27 cellular contexts compared by ENCODE assay signal in genomic region chr5:181008136-181008535, GRCh38. TPM values are rescaled to one million over a fixed set of nuclear protein-coding genes. Genes with fewer than 3 reads are reported as not detected.
DNase-seq lines count a peak whose midpoint lies in the region; ATAC-seq, FAIRE-seq and TF ChIP-seq lines count a peak whose summit lies in the region.
"Had no signal": no experiment of that assay in that cellular context is flagged by ENCODE, and none has a peak within 500 bp of the region (broad histone marks: within the 10 kb centered on the region; RNA-seq: fewer than 3 reads in every experiment).

No MANE protein-coding gene starts in this region.

- in situ Hi-C loops in K562 (cut with MboI) = loop anchor here (5.0 kb wide), 1 partner anchor 66 kb away; no protein-coding TSS in a partner anchor

- no peaks in the 10 kb centered on the region for H3K27me3 ChIP-seq in K562 (ENCODE audit: control insufficient read depth in 2 of 2, insufficient read depth in 2 of 2, low read length in 2 of 2)
- peaks cover 14% of the 10 kb centered on the region for H3K27me3 ChIP-seq in neural progenitor cell
- H3K27me3 ChIP-seq: BE2C; BLaER1 treated with 17β-estradiol and CSF1 and Interleukin-3, amounts not matched to agents 10 nM and 100 nM had no signal

- peaks cover 5 to 6% of the 10 kb centered on the region in 2 experiments; a peak in 2 of 5 replicates for H3K4me1 ChIP-seq in K562 (replicated peaks in 1 of 2; ENCODE audit: control insufficient read depth in 2 of 2, insufficient read depth in 2 of 2, low read length in 2 of 2)
- no peaks in the 10 kb centered on the region for H3K4me1 ChIP-seq in neural progenitor cell
- H3K4me1 ChIP-seq: A549, BE2C had no signal

- no peak for TF ChIP-seq RAD21 in K562 (CRISPR knock-in tag; conservative IDR thresholded peaks at IDR 0.05 in 1 of 2, IDR thresholded peaks at IDR 0.05 in 1 of 2)

- CTCF ChIA-PET in K562 (lab: Yijun Ruan, JAX; ENCODE audit: low intra/inter-chr PET ratio) = no interaction called here

- peak; percentile 62 for DNase-seq in ELF-1 (ENCODE audit: low read depth, low spot score)
- peak in 3 of 4 experiments; percentile 0 to 1 (median 1) for DNase-seq in K562 (ENCODE audit: extremely low read depth in 1 of 4, low spot score in 3 of 4)
- peak; percentile 73 for DNase-seq in islet precursor cell
- peak; percentile 23 for DNase-seq in neural progenitor cell (ENCODE audit: low spot score)
- DNase-seq in activated CD4-positive, alpha-beta T cell treated with anti-CD3 and anti-CD28 coated beads, Interleukin-2, amount 10 ng/mL, durations not matched to agents 24 days and 14 days = no peak
- no peak for DNase-seq in OCI-M2 (lab: John Stamatoyannopoulos, UW; ENCODE audit: unreplicated experiment)
- DNase-seq: ACHN; AML-193; BE2C; CD4-positive, alpha-beta T cell; CD8-positive, alpha-beta memory T cell; DMS 273 treated with DMSO at 0.1 percent for 48 hours; DMS79; EL; GF-D8; H7; HCEC 1CT had no signal

- H3K79me2 ChIP-seq in K562 (ENCODE audit: control insufficient read depth, insufficient read depth, low read length) (no peaks in the 10 kb centered on the region; the same call in 2 of the 3 replicates), neural progenitor cell (ENCODE audit: low read depth) (no peaks in the 10 kb centered on the region)

- no peaks in the 10 kb centered on the region for H3K36me3 Mint-ChIP-seq in neural progenitor cell
- H3K36me3 Mint-ChIP-seq in activated CD4-positive, alpha-beta T cell treated with anti-CD3 and anti-CD28 coated beads, Interleukin-2, amount 10 ng/mL, durations not matched to agents 24 days and 14 days (ENCODE audit: low read depth) = no peaks in the 10 kb centered on the region
- H3K36me3 Mint-ChIP-seq: CD14-positive monocyte; CD8-positive, alpha-beta memory T cell had no signal

- H3K4me1 Mint-ChIP-seq in neural progenitor cell = no peaks in the 10 kb centered on the region
- no peaks in the 10 kb centered on the region for H3K4me1 Mint-ChIP-seq in activated CD4-positive, alpha-beta T cell treated with anti-CD3 and anti-CD28 coated beads, Interleukin-2, amount 10 ng/mL, durations not matched to agents 24 days and 14 days
- H3K4me1 Mint-ChIP-seq: CD14-positive monocyte; CD8-positive, alpha-beta memory T cell had no signal

- no peak overlapping the region for H3K27ac Mint-ChIP-seq in neural progenitor cell
- no peak overlapping the region for H3K27ac Mint-ChIP-seq in activated CD4-positive, alpha-beta T cell treated with anti-CD3 and anti-CD28 coated beads, Interleukin-2, amount 10 ng/mL, durations not matched to agents 24 days and 14 days
- H3K27ac Mint-ChIP-seq: CD14-positive monocyte; CD4-positive, alpha-beta T cell; CD8-positive, alpha-beta memory T cell had no signal

- WGBS in K562 (ENCODE audit: insufficient coverage, low coverage, missing lambda C conversion rate) = 47% methylated on average over 6 of the region's 6 CpGs

- H4K20me1 ChIP-seq in K562 (replicated peaks; ENCODE audit: control insufficient read depth, insufficient read depth, low read length) (no peaks in the 10 kb centered on the region), neural progenitor cell (ENCODE audit: low read depth) (no peaks in the 10 kb centered on the region)
- H4K20me1 ChIP-seq: BLaER1 treated with 17β-estradiol and CSF1 and Interleukin-3, amounts not matched to agents 10 nM and 100 nM had no signal

- H3K9me1 ChIP-seq in K562 (ENCODE audit: control insufficient read depth, insufficient read depth, low read length) = no peaks in the 10 kb centered on the region

- POLR2A ChIA-PET in K562 (lab: Yijun Ruan, JAX) = interaction anchor here (0.6 kb wide), 2 partner anchors 16 to 18 kb away, joined by 3 read pairs; no protein-coding TSS in a partner anchor

- no peak for TF ChIP-seq EP300 in K562 (IDR thresholded peaks at IDR 0.05; ENCODE audit: low read length)

- intact Hi-C loops in K562 (cut with micrococcal nuclease) = loop anchor here (10.0 kb wide), 1 partner anchor 63 kb away; no protein-coding TSS in a partner anchor
- intact Hi-C loops in activated CD4-positive, alpha-beta T cell treated with anti-CD3 and anti-CD28 coated beads, Interleukin-2, amount 10 ng/mL, durations not matched to agents 24 days and 14 days (cut with micrococcal nuclease) = no loop called here

- peaks cover 14% of the 10 kb centered on the region for H3K27me3 Mint-ChIP-seq in neural progenitor cell (ENCODE audit: insufficient read depth, low read depth)
- H3K27me3 Mint-ChIP-seq in activated CD4-positive, alpha-beta T cell treated with anti-CD3 and anti-CD28 coated beads, Interleukin-2, amount 10 ng/mL, durations not matched to agents 24 days and 14 days = peaks cover 2% of the 10 kb centered on the region

- H3K36me3 ChIP-seq in K562 (ENCODE audit: control insufficient read depth, insufficient read depth, low read length) (no peaks in the 10 kb centered on the region), neural progenitor cell (no peaks in the 10 kb centered on the region)
- H3K36me3 ChIP-seq: BE2C; BLaER1 treated with 17β-estradiol and CSF1 and Interleukin-3, amounts not matched to agents 10 nM and 100 nM had no signal

- no peak for FAIRE-seq in K562 (lab: Jason Lieb, UNC)
- FAIRE-seq: A549, D721Med, GM12891, GM18507, H1 had no signal

- BruUV-seq in K562 (replicated peaks; lab: Mats Ljungman, UMichigan) = no TSS peak

- H3F3A ChIP-seq in neural progenitor cell (ENCODE audit: low read depth) = no peaks in the 10 kb centered on the region

- no peaks in the 10 kb centered on the region for H3K9me3 Mint-ChIP-seq in neural progenitor cell
- H3K9me3 Mint-ChIP-seq in activated CD4-positive, alpha-beta T cell treated with anti-CD3 and anti-CD28 coated beads, Interleukin-2, amount 10 ng/mL, durations not matched to agents 24 days and 14 days = no peaks in the 10 kb centered on the region
- H3K9me3 Mint-ChIP-seq: CD4-positive, alpha-beta T cell; CD8-positive, alpha-beta memory T cell had no signal

- TF ChIP-seq POLR2A in K562 (conservative IDR thresholded peaks at IDR 0.05) = no peak

- ATAC-seq in K562 = no peak
- no peak for ATAC-seq in HG03354 (IDR thresholded peaks at IDR 0.05; ENCODE audit: poor library complexity, severe bottlenecking, unreplicated experiment)
- ATAC-seq: A549 had no signal

- H3K27ac ChIP-seq in K562 (ENCODE audit: extremely low read depth, low read depth, low read length) = no peak overlapping the region
- no peak overlapping the region for H3K27ac ChIP-seq in neural progenitor cell
- H3K27ac ChIP-seq: 22Rv1; A549; BLaER1 treated with 17β-estradiol and CSF1 and Interleukin-3, amounts not matched to agents 10 nM and 100 nM had no signal

- H3K4me3 ChIP-seq in K562 (no peak overlapping the region), neural progenitor cell (no peak overlapping the region)
- H3K4me3 ChIP-seq: A549; BLaER1 treated with 17β-estradiol and CSF1 and Interleukin-3, amounts not matched to agents 10 nM and 100 nM had no signal

- H3K4me2 ChIP-seq in K562 (ENCODE audit: insufficient read depth, low read length) = no peak overlapping the region
- H3K4me2 ChIP-seq in neural progenitor cell = no peak overlapping the region
- H3K4me2 ChIP-seq: A549; BLaER1 treated with 17β-estradiol and CSF1 and Interleukin-3, amounts not matched to agents 10 nM and 100 nM had no signal

- H3K9ac ChIP-seq in K562 (ENCODE audit: insufficient read depth in 1 of 2, low read depth in 2 of 2, low read length in 2 of 2) (peak overlapping the region in 1 of 2 experiments; percentile 71; a peak in 2 of 4 replicates), neural progenitor cell (no peak overlapping the region)
- H3K9ac ChIP-seq: BLaER1 treated with 17β-estradiol and CSF1 and Interleukin-3, amounts not matched to agents 10 nM and 100 nM had no signal

- H3K9me3 ChIP-seq in K562 (replicated peaks; ENCODE audit: control insufficient read depth, insufficient read depth, low read depth, low read length) = no peaks in the 10 kb centered on the region
- no peaks in the 10 kb centered on the region for H3K9me3 ChIP-seq in neural progenitor cell (ENCODE audit: low read depth)
- H3K9me3 ChIP-seq: BE2C had no signal

- TF ChIP-seq CTCF in K562 (IDR thresholded peaks at IDR 0.05 in 2 of 3, conservative IDR thresholded peaks at IDR 0.05 in 1 of 3; ENCODE audit: insufficient read depth in 2 of 3, low read depth in 1 of 3, low read length in 3 of 3) = no peak
- TF ChIP-seq CTCF in neural progenitor cell (IDR thresholded peaks at IDR 0.05) = no peak

- no peak overlapping the region for H3K4me3 Mint-ChIP-seq in neural progenitor cell
- H3K4me3 Mint-ChIP-seq in activated CD4-positive, alpha-beta T cell treated with anti-CD3 and anti-CD28 coated beads, Interleukin-2, amount 10 ng/mL, durations not matched to agents 24 days and 14 days = no peak overlapping the region
- H3K4me3 Mint-ChIP-seq: CD14-positive monocyte; CD4-positive, alpha-beta T cell had no signal

- H2AFZ ChIP-seq in K562 (ENCODE audit: low read depth, low read length) (no peak overlapping the region; the same call in 1 of the 2 replicates), neural progenitor cell (replicated peaks) (no peak overlapping the region)

RNA-seq across cellular contexts. Expression of gene BTNL3, which starts 19.5 kb away (rescaled TPM):
- total RNA-seq in K562 (2011; cell fraction: chromatin; rRNA removed; ENCODE audit: low replicate concordance) = not detected in 2 replicates
- not detected in 2 replicates for total RNA-seq in K562 (2011; cell fraction: nucleolus; rRNA removed)
- not detected in 2 replicates for total RNA-seq in K562 (2011; cell fraction: nucleoplasm; rRNA removed)
- total RNA-seq in K562 (2014; rRNA removed) (0.20 TPM in 1 of 2 replicates, not detected in the other), K562 (2014; rRNA removed; fragmentation: Illumina TruSeq; extraction: Trizol) (0.10 TPM in 1 of 2 replicates, not detected in the other), K562 (2015; rRNA removed; fragmentation: Illumina TruSeq; extraction: Trizol) (0.04 TPM in 1 of 2 replicates, not detected in the other), K562 (2021) (not detected in 2 replicates), neural progenitor cell (ENCODE audit: low replicate concordance) (0.34 TPM in 1 of 2 replicates, not detected in the other)
- polyA plus RNA-seq in K562 (2011; rRNA removed) (0.03 TPM in 1 of 2 replicates, not detected in the other), K562 (2014; fragmentation: Illumina TruSeq; extraction: Trizol) (0.10 and 0.13 TPM in 2 replicates), K562 (2014; fragmentation: Nextera tagmentation; extraction: Ambion mirVana) (under 1 TPM in 1 of 2 experiments, not detected in 1; 0.03 TPM), K562 (2014; rRNA removed) (0.13 and 0.44 TPM in 2 replicates)
- not detected in 2 replicates for polyA plus RNA-seq in K562 (2011; cell fraction: cytosol; rRNA removed)
- 0.04 TPM in 1 of 2 replicates, not detected in the other for polyA plus RNA-seq in K562 (2011; cell fraction: nucleus; rRNA removed)
- polyA plus RNA-seq in K562 (2012) = 0.23 and 0.25 TPM in 2 replicates
- polyA minus RNA-seq in K562 (2011; rRNA and poly(A)+ RNA removed) = 0.14 TPM in 1 of 2 replicates, not detected in the other
- polyA minus RNA-seq in K562 (2011; cell fraction: cytosol; rRNA and poly(A)+ RNA removed) = not detected in 2 replicates
- not detected in 2 replicates for polyA minus RNA-seq in K562 (2011; cell fraction: nucleus; rRNA and poly(A)+ RNA removed)
- not detected in 2 replicates for total RNA-seq in activated CD4-positive, alpha-beta T cell treated with anti-CD3 and anti-CD28 coated beads, Interleukin-2, amount 10 ng/mL, durations not matched to agents 24 days and 14 days
- total RNA-seq: CD4-positive, alpha-beta T cell; CD8-positive, alpha-beta memory T cell; G401; H1; H7 had no signal
- polyA plus RNA-seq: A549; CD8-positive, alpha-beta memory T cell; H1 had no signal

RNA-seq across cellular contexts. Expression of gene BTNL9, which starts 31.9 kb away (rescaled TPM):
- 237 and 332 TPM in 2 replicates for total RNA-seq in K562 (2011; cell fraction: chromatin; rRNA removed; ENCODE audit: low replicate concordance)
- 194 and 284 TPM in 2 replicates for total RNA-seq in K562 (2011; cell fraction: nucleolus; rRNA removed)
- 242 and 248 TPM in 2 replicates for total RNA-seq in K562 (2011; cell fraction: nucleoplasm; rRNA removed)
- total RNA-seq in K562 (2014; rRNA removed) (39.4 and 46.8 TPM in 2 replicates), K562 (2014; rRNA removed; fragmentation: Illumina TruSeq; extraction: Trizol) (17.1 and 18.5 TPM in 2 replicates), K562 (2015; rRNA removed; fragmentation: Illumina TruSeq; extraction: Trizol) (29.4 and 29.6 TPM in 2 replicates), K562 (2021) (42.7 and 50.7 TPM in 2 replicates), neural progenitor cell (ENCODE audit: low replicate concordance) (0.24 and 0.56 TPM in 2 replicates)
- polyA plus RNA-seq in K562 (2011; rRNA removed) (18.9 and 25.6 TPM in 2 replicates), K562 (2014; fragmentation: Illumina TruSeq; extraction: Trizol) (32.7 and 35.3 TPM in 2 replicates), K562 (2014; fragmentation: Nextera tagmentation; extraction: Ambion mirVana) (1 to 10 TPM; 3.7 to 3.9 TPM), K562 (2014; rRNA removed) (86.7 and 88.7 TPM in 2 replicates)
- 13.6 and 19.3 TPM in 2 replicates for polyA plus RNA-seq in K562 (2011; cell fraction: cytosol; rRNA removed)
- 99.2 and 210 TPM in 2 replicates for polyA plus RNA-seq in K562 (2011; cell fraction: nucleus; rRNA removed)
- 62.1 and 65.7 TPM in 2 replicates for polyA plus RNA-seq in K562 (2012)
- polyA minus RNA-seq in K562 (2011; rRNA and poly(A)+ RNA removed) = 6.0 and 15.6 TPM in 2 replicates
- polyA minus RNA-seq in K562 (2011; cell fraction: cytosol; rRNA and poly(A)+ RNA removed) = 7.2 and 20.7 TPM in 2 replicates
- 54.0 and 85.9 TPM in 2 replicates for polyA minus RNA-seq in K562 (2011; cell fraction: nucleus; rRNA and poly(A)+ RNA removed)
- 0.23 TPM in 1 of 2 replicates, not detected in the other for total RNA-seq in activated CD4-positive, alpha-beta T cell treated with anti-CD3 and anti-CD28 coated beads, Interleukin-2, amount 10 ng/mL, durations not matched to agents 24 days and 14 days
- total RNA-seq: CD4-positive, alpha-beta T cell; CD8-positive, alpha-beta memory T cell had no signal
- polyA plus RNA-seq: CD14-positive monocyte; CD8-positive, alpha-beta memory T cell had no signal

Comparison
In these comparisons a context has a peak if more than half of its experiments do, and no peak if none do; other contexts are left out.
1. DNase-seq: peak in ELF-1 (single experiment), K562 (3 of 4), islet precursor cell (single experiment) and neural progenitor cell (single experiment); none in activated CD4-positive, alpha-beta T cell treated with anti-CD3 and anti-CD28 coated beads, Interleukin-2, amount 10 ng/mL, durations not matched to agents 24 days and 14 days (single experiment) and OCI-M2 (single experiment).
2. RNA of gene BTNL9, which starts 31.9 kb away (total RNA-seq): 17.1 to 332 TPM in K562; 0.24 to 0.56 TPM in neural progenitor cell and 0.23 TPM in activated CD4-positive, alpha-beta T cell treated with anti-CD3 and anti-CD28 coated beads, Interleukin-2, amount 10 ng/mL, durations not matched to agents 24 days and 14 days; every median in the first group is over 10 times any median in the second.